Comparison of ENCODE assay signal across 9 cellular contexts in the genomic region with DNA sequence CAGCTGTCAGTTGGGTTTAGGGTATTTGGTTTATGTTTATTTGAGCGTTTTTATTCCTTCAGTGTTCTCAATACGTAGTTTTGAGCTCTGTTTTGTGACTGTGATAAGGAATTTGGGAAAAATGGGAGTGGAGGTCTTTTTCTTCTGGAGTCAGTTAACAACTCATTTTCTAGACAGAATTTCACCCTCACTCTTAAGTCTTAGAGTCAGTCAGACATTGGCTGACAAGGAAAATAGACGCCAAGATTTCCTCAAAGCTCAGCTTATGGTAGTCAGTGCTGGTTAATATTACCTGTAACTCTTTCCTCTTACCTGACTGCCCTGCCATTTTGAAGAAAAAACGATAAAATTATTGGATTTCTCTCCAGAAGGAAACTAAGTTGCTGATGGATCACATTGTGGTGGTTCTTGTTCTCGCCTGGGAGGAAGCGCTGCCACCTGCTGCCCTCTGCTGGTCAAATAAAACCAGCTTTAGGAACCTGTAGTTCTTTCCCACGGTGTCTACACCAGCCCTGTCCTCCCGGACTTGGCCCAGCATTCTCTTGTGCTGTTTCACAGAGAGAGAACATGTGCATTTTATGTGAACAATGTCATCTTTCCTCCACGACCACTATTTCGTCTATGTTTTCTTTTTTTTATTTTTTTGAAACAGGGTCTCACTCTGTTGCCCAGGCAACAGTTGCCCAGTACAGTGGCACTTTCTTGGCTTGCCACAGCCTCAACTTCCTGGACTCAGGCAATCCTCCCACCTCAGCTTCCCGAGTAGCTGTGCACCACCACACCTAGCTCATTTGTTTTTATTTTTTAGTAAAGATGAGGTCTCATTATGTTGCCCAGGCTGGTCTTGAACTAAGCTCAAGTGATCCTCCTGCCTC. TPM values are rescaled to one million over a fixed set of nuclear protein-coding genes. Genes with fewer than 3 reads are reported as not detected.
A peak's percentile ranks its signal among the peaks of the same experiment; 100 is the strongest.
DNase-seq lines count a peak whose midpoint lies in the region; ATAC-seq and TF ChIP-seq lines count a peak whose summit lies in the region.
"Had no signal": no experiment of that assay in that cellular context is flagged by ENCODE, and none has a peak within 500 bp of the region (broad histone marks: within the 10 kb centered on the region; RNA-seq: fewer than 3 reads in every experiment).

No MANE protein-coding gene starts in this region.

- no peaks in the 10 kb centered on the region for H3K79me1 ChIP-seq in H9 (ENCODE audit: insufficient read depth, low read depth, low read length, poor library complexity, severe bottlenecking)

- H3K4me3 ChIP-seq in CD8-positive, alpha-beta T cell (ENCODE audit: low read depth, low read length), result no peak overlapping the region
- no peak overlapping the region for H3K4me3 ChIP-seq in left lung

- no peak overlapping the region for H4K8ac ChIP-seq in H9 (replicated peaks; ENCODE audit: insufficient read length, low read depth, low read length)

- CTCF ChIA-PET in CD8-positive, alpha-beta T cell (lab: Charles Lee), result interaction anchor here (0.5 to 4.4 kb wide), 23 partner anchors 9 to 173 kb away, joined by 3 to 47 read pairs (median 4); no protein-coding TSS in a partner anchor
- CTCF ChIA-PET in activated CD4-positive, alpha-beta T cell treated with anti-CD3 and anti-CD28 coated beads for 36 hours (lab: Charles Lee), result interaction anchor here (0.6 to 5.7 kb wide), 32 partner anchors 10 to 1902 kb away, joined by 3 to 63 read pairs (median 4); no protein-coding TSS in a partner anchor

- no peaks in the 10 kb centered on the region for H3K36me3 Mint-ChIP-seq in CD8-positive, alpha-beta T cell
- H3K36me3 Mint-ChIP-seq in H9 (ENCODE audit: insufficient read depth in 1 of 3, low read depth in 3 of 3) (no peaks in the 10 kb centered on the region), chondrocyte (ENCODE audit: low read depth) (no peaks in the 10 kb centered on the region)
- no peaks in the 10 kb centered on the region for H3K36me3 Mint-ChIP-seq in activated CD4-positive, alpha-beta T cell treated with anti-CD3 and anti-CD28 coated beads for 36 hours (ENCODE audit: low read depth)
- H3K36me3 Mint-ChIP-seq: IgD-negative memory B cell had no signal

- no peaks in the 10 kb centered on the region for H3K79me2 ChIP-seq in H9 (ENCODE audit: insufficient read depth, low read length)

- no peaks in the 10 kb centered on the region for H3K9me3 Mint-ChIP-seq in CD8-positive, alpha-beta T cell
- no peaks in the 10 kb centered on the region for H3K9me3 Mint-ChIP-seq in H9
- H3K9me3 Mint-ChIP-seq in activated CD4-positive, alpha-beta T cell treated with anti-CD3 and anti-CD28 coated beads for 36 hours (ENCODE audit: low read depth), result no peaks in the 10 kb centered on the region
- H3K9me3 Mint-ChIP-seq in chondrocyte (ENCODE audit: low read depth), result no peaks in the 10 kb centered on the region
- H3K9me3 Mint-ChIP-seq: IgD-negative memory B cell had no signal

- no peak overlapping the region for H3K18ac ChIP-seq in H9 (ENCODE audit: insufficient read length, low read depth, low read length)

- no peaks in the 10 kb centered on the region for H3K23me2 ChIP-seq in H9 (ENCODE audit: insufficient read length, low read depth, low read length, poor library complexity, severe bottlenecking)

- H4K91ac ChIP-seq in H9 (ENCODE audit: insufficient read length, low read depth, low read length), result no peak overlapping the region

- ATAC-seq in CD8-positive, alpha-beta T cell, result peak; percentile 72
- peak; percentile 87 for ATAC-seq in activated CD4-positive, alpha-beta T cell treated with anti-CD3 and anti-CD28 coated beads for 36 hours
- peak; percentile 93 for ATAC-seq in left lung

- no peak overlapping the region for H3K27ac Mint-ChIP-seq in CD8-positive, alpha-beta T cell
- no peak overlapping the region for H3K27ac Mint-ChIP-seq in H9
- no peak overlapping the region for H3K27ac Mint-ChIP-seq in activated CD4-positive, alpha-beta T cell treated with anti-CD3 and anti-CD28 coated beads for 36 hours
- peak overlapping the region; percentile 50 for H3K27ac Mint-ChIP-seq in chondrocyte (ENCODE audit: unreplicated experiment)

- H3K9me3 ChIP-seq in CD8-positive, alpha-beta T cell (ENCODE audit: low read length), result no peaks in the 10 kb centered on the region
- no peaks in the 10 kb centered on the region for H3K9me3 ChIP-seq in H9 (ENCODE audit: control insufficient read depth, low read depth, low read length)
- H3K9me3 ChIP-seq in left lung, result no peaks in the 10 kb centered on the region

- H2BK120ac ChIP-seq in H9 (ENCODE audit: low read depth, low read length, poor library complexity, severe bottlenecking), result no peak overlapping the region

- peaks cover 3% of the 10 kb centered on the region for H3K27me3 ChIP-seq in CD8-positive, alpha-beta T cell (ENCODE audit: insufficient read depth, low read length)
- no peaks in the 10 kb centered on the region for H3K27me3 ChIP-seq in H9 (ENCODE audit: insufficient read depth, low read length)
- H3K27me3 ChIP-seq in left lung, result no peaks in the 10 kb centered on the region

- H3K23ac ChIP-seq in H9 (ENCODE audit: insufficient read length, low read depth, low read length), result no peak overlapping the region

- no peak overlapping the region for H2BK12ac ChIP-seq in H9 (ENCODE audit: insufficient read length, low read depth, low read length)

- H3K4me2 ChIP-seq in H9 (ENCODE audit: insufficient read depth, insufficient read length, low read length), result no peak overlapping the region

- TF ChIP-seq CTCF in CD8-positive, alpha-beta T cell (IDR thresholded peaks at IDR 0.05), result peak; percentile 84
- peak; percentile 92 for TF ChIP-seq CTCF in H9 (conservative IDR thresholded peaks at IDR 0.05)
- peak; percentile 95 for TF ChIP-seq CTCF in chondrocyte (IDR thresholded peaks at IDR 0.05)
- peak; percentile 74 to 89 for TF ChIP-seq CTCF in left lung (IDR thresholded peaks at IDR 0.05)

- no peaks in the 10 kb centered on the region for H3K4me1 ChIP-seq in CD8-positive, alpha-beta T cell (ENCODE audit: insufficient read depth, low read length)
- H3K4me1 ChIP-seq in H9 (ENCODE audit: insufficient read depth, low read length) (no peaks in the 10 kb centered on the region; the same call in 1 of the 2 replicates), left lung (peaks cover 0 to 8% of the 10 kb centered on the region in 2 donors)

- intact Hi-C loops in CD8-positive, alpha-beta T cell (cut with DNase I, micrococcal nuclease), result loop anchor here (1.0 to 2.0 kb wide), 2 partner anchors 68 to 124 kb away; no protein-coding TSS in a partner anchor
- intact Hi-C loops in activated CD4-positive, alpha-beta T cell treated with anti-CD3 and anti-CD28 coated beads for 36 hours (cut with DNase I, micrococcal nuclease), result loop anchor here (1.0 to 5.0 kb wide), 2 partner anchors 67 to 124 kb away; no protein-coding TSS in a partner anchor
- intact Hi-C loops in left lung (cut with DNase I), result loop anchor here in 1 of 2 donors (2.0 kb wide), 1 partner anchor 122 kb away; no protein-coding TSS in a partner anchor

- H3K56ac ChIP-seq in H9 (ENCODE audit: insufficient read length, low read depth, low read length), result no peak overlapping the region

- no peak overlapping the region for H2BK5ac ChIP-seq in H9 (ENCODE audit: insufficient read length, low read length)

- no peak overlapping the region for H3K27ac ChIP-seq in CD8-positive, alpha-beta T cell (ENCODE audit: low read depth, low read length)
- no peak overlapping the region for H3K27ac ChIP-seq in H9 (ENCODE audit: insufficient read length, low read depth, low read length)
- no peak overlapping the region for H3K27ac ChIP-seq in left lung

- H3T11ph ChIP-seq in H9 (ENCODE audit: low read length), result no peak overlapping the region

- DNase-seq in CD8-positive, alpha-beta T cell, result peak; percentile 37 to 78 (median 59)
- DNase-seq in H9, result peak; percentile 79
- peak; percentile 43 for DNase-seq in NCI-H345 (lab: John Stamatoyannopoulos, UW)
- DNase-seq in activated CD4-positive, alpha-beta T cell treated with anti-CD3 and anti-CD28 coated beads for 36 hours, result peak; percentile 84
- DNase-seq in chondrocyte (ENCODE audit: low spot score), result no peak
- peak in 1 of 2 donors; percentile 68 for DNase-seq in left lung
- peak; percentile 62 for DNase-seq in stimulated activated CD4-positive, alpha-beta T cell treated with anti-CD3 and anti-CD28 coated beads, Interleukin-4, amount 100 ng/mL, for 48 hours (ENCODE audit: low read depth in 2 of 2)
- no peak for DNase-seq in mesenteric fat pad (ENCODE audit: low spot score)

- no peaks in the 10 kb centered on the region for H4K20me1 ChIP-seq in H9 (ENCODE audit: control insufficient read depth, insufficient read depth, insufficient read length)

- no peak overlapping the region for H2AK5ac ChIP-seq in H9 (ENCODE audit: insufficient read length, low read length)

- 100% methylated on average over 1 of the region's 11 CpGs for WGBS in H9 (ENCODE audit: extremely low coverage, insufficient read length, low lambda C conversion rate)

- no peak overlapping the region for H4K5ac ChIP-seq in H9 (ENCODE audit: insufficient read length, low read depth, low read length)

- H3K4me1 Mint-ChIP-seq in CD8-positive, alpha-beta T cell (ENCODE audit: low read depth), result peaks cover 3% of the 10 kb centered on the region
- peaks cover 3 to 14% of the 10 kb centered on the region in 2 experiments; a peak in 2 of 4 replicates for H3K4me1 Mint-ChIP-seq in H9
- H3K4me1 Mint-ChIP-seq in activated CD4-positive, alpha-beta T cell treated with anti-CD3 and anti-CD28 coated beads for 36 hours, result peaks cover 5% of the 10 kb centered on the region
- H3K4me1 Mint-ChIP-seq in chondrocyte (ENCODE audit: low read depth), result peaks cover 22% of the 10 kb centered on the region

- H3K4me3 Mint-ChIP-seq in CD8-positive, alpha-beta T cell, result no peak overlapping the region
- no peak overlapping the region for H3K4me3 Mint-ChIP-seq in H9
- H3K4me3 Mint-ChIP-seq in activated CD4-positive, alpha-beta T cell treated with anti-CD3 and anti-CD28 coated beads for 36 hours, result no peak overlapping the region
- no peak overlapping the region for H3K4me3 Mint-ChIP-seq in chondrocyte (ENCODE audit: unreplicated experiment)
- H3K4me3 Mint-ChIP-seq: IgD-negative memory B cell had no signal

- no peak overlapping the region for H3K9ac ChIP-seq in H9 (ENCODE audit: extremely low read depth, insufficient read length, low read length)

- no peak overlapping the region for H2BK15ac ChIP-seq in H9 (ENCODE audit: low read depth, low read length)

- no peak overlapping the region for H2BK20ac ChIP-seq in H9 (ENCODE audit: low read depth, low read length, poor library complexity, severe bottlenecking)

- H3K27me3 Mint-ChIP-seq in CD8-positive, alpha-beta T cell (ENCODE audit: low read depth), result peaks cover 28% of the 10 kb centered on the region
- H3K27me3 Mint-ChIP-seq in H9 (ENCODE audit: low read depth), result no peaks in the 10 kb centered on the region; the same call in 1 of the 2 replicates
- H3K27me3 Mint-ChIP-seq in activated CD4-positive, alpha-beta T cell treated with anti-CD3 and anti-CD28 coated beads for 36 hours, result peaks cover 10% of the 10 kb centered on the region
- H3K27me3 Mint-ChIP-seq in chondrocyte (ENCODE audit: low read depth), result no peaks in the 10 kb centered on the region

- H3K14ac ChIP-seq in H9 (ENCODE audit: insufficient read depth, low read length), result no peak overlapping the region

- H2AFZ ChIP-seq in H9 (ENCODE audit: low read length), result no peak overlapping the region

- no peak overlapping the region for H3K4ac ChIP-seq in H9 (ENCODE audit: low read depth, low read length)

- POLR2A ChIA-PET in CD8-positive, alpha-beta T cell (lab: Charles Lee), result no interaction called here
- POLR2A ChIA-PET in activated CD4-positive, alpha-beta T cell treated with anti-CD3 and anti-CD28 coated beads for 36 hours (lab: Charles Lee), result no interaction called here

- H3K36me3 ChIP-seq in CD8-positive, alpha-beta T cell (ENCODE audit: insufficient read depth, low read length), result no peaks in the 10 kb centered on the region
- H3K36me3 ChIP-seq in left lung, result no peaks in the 10 kb centered on the region

RNA-seq across cellular contexts. Expression of gene UMPS, which starts 41.4 kb away (rescaled TPM):
- total RNA-seq in CD8-positive, alpha-beta T cell, result 10 to 100 TPM; 16.7 to 19.8 TPM
- 56.4 and 65.4 TPM in 2 replicates for total RNA-seq in H9 (2021)
- 10 to 100 TPM; 35.9 to 42.4 TPM for total RNA-seq in activated CD4-positive, alpha-beta T cell treated with anti-CD3 and anti-CD28 coated beads for 36 hours
- total RNA-seq in chondrocyte, result 16.6 to 24.0 TPM (median 19.4 TPM) in 3 replicates
- total RNA-seq in left lung, result 10 to 100 TPM; 18.8 to 32.4 TPM
- total RNA-seq in mesenteric fat pad, result 20.8 TPM

Comparison
In these comparisons a context has a peak if more than half of its experiments do, and no peak if none do; other contexts are left out.
1. DNase-seq: peak in CD8-positive, alpha-beta T cell (7 of 7), H9 (single experiment), NCI-H345 (single experiment), activated CD4-positive, alpha-beta T cell treated with anti-CD3 and anti-CD28 coated beads for 36 hours (single experiment) and stimulated activated CD4-positive, alpha-beta T cell treated with anti-CD3 and anti-CD28 coated beads, Interleukin-4, amount 100 ng/mL, for 48 hours (2 of 2); none in chondrocyte (single experiment) and mesenteric fat pad (single experiment).
2. Peak in every context shown above with its lines, with median percentiles within 50 percentile points of each other: ATAC-seq and CTCF ChIP-seq.